Comparison of ENCODE assay signal across 27 cellular contexts in genomic region chr6:40485300-40485699, GRCh38.
DNase-seq lines count a peak whose midpoint lies in the region; ATAC-seq and TF ChIP-seq lines count a peak whose summit lies in the region.
"Had no signal": no experiment of that assay in that cellular context is flagged by ENCODE, and none has a peak within 500 bp of the region (broad histone marks: within the 10 kb centered on the region; RNA-seq: fewer than 3 reads in every experiment).

No MANE protein-coding gene starts in this region.

- 50 to 71% methylated on average over 1 to 2 of the region's 2 CpGs for WGBS in endodermal cell (ENCODE audit: insufficient coverage in 1 of 2, insufficient read length in 1 of 2), 2 experiments
- WGBS in spleen, 5 donors = 33 to 65% (median 54%) methylated on average over 2 of the region's 2 CpGs

- H3K27ac ChIP-seq in endodermal cell (ENCODE audit: low read depth, low read length) (peak overlapping the region; percentile 41), spleen (no peak overlapping the region)
- H3K27ac ChIP-seq: 22Rv1, gastrocnemius medialis, VCaP had no signal

- H3K36me3 Mint-ChIP-seq in endodermal cell (ENCODE audit: low read depth) = no peaks in the 10 kb centered on the region
- no peaks in the 10 kb centered on the region for H3K36me3 Mint-ChIP-seq in stimulated activated effector memory CD8-positive, alpha-beta T cell treated with anti-CD3 and anti-CD28 coated beads, Interleukin-12 subunit alpha, Interleukin-12 subunit beta, amount 100 ng/mL, for 72 hours
- no peaks in the 10 kb centered on the region for H3K36me3 Mint-ChIP-seq in chondrocyte (ENCODE audit: low read depth)
- H3K36me3 Mint-ChIP-seq: naive thymus-derived CD8-positive, alpha-beta T cell; stimulated activated memory B cell treated with anti-CD40 and anti-IgM and Interleukin-4, amounts not matched to agents 10 μg/mL and 1 μg/mL and 100 μg/mL, for 72 hours had no signal

- ATAC-seq in stimulated activated effector memory CD8-positive, alpha-beta T cell treated with anti-CD3 and anti-CD28 coated beads, Interleukin-12 subunit alpha, Interleukin-12 subunit beta, amount 100 ng/mL, for 72 hours = no peak
- ATAC-seq: activated T-helper 17 cell treated with anti-CD3 and anti-CD28 coated beads, Interleukin-2, amount 50 U/mL, for 72 hours; gastrocnemius medialis; naive thymus-derived CD8-positive, alpha-beta T cell; stimulated activated memory B cell treated with anti-CD40 and anti-IgM and Interleukin-4, amounts not matched to agents 10 μg/mL and 1 μg/mL and 100 μg/mL, for 72 hours had no signal

- H3K4me1 Mint-ChIP-seq in endodermal cell (peaks cover 15% of the 10 kb centered on the region), chondrocyte (ENCODE audit: low read depth) (no peaks in the 10 kb centered on the region)
- peaks cover 5% of the 10 kb centered on the region for H3K4me1 Mint-ChIP-seq in stimulated activated effector memory CD8-positive, alpha-beta T cell treated with anti-CD3 and anti-CD28 coated beads, Interleukin-12 subunit alpha, Interleukin-12 subunit beta, amount 100 ng/mL, for 72 hours
- H3K4me1 Mint-ChIP-seq: stimulated activated memory B cell treated with anti-CD40 and anti-IgM and Interleukin-4, amounts not matched to agents 10 μg/mL and 1 μg/mL and 100 μg/mL, for 72 hours had no signal

- H3K4me3 ChIP-seq in endodermal cell (ENCODE audit: low read length) = peak overlapping the region; percentile 58
- no peak overlapping the region for H3K4me3 ChIP-seq in spleen
- H3K4me3 ChIP-seq: gastrocnemius medialis, lung had no signal

- peaks cover 9% of the 10 kb centered on the region for H3K27me3 Mint-ChIP-seq in endodermal cell (ENCODE audit: insufficient read depth)
- H3K27me3 Mint-ChIP-seq in chondrocyte (ENCODE audit: low read depth) = peaks cover 64% of the 10 kb centered on the region

- no peak for TF ChIP-seq POLR2A in spleen (IDR thresholded peaks at IDR 0.05)

- intact Hi-C loops in spleen (cut with DNase I; ENCODE audit: low total_unique reads) = no loop called here

- H3K27me3 ChIP-seq in endodermal cell (ENCODE audit: control insufficient read depth, insufficient read depth, low read length, poor library complexity, severe bottlenecking) = peaks cover 10% of the 10 kb centered on the region
- H3K27me3 ChIP-seq in spleen (replicated peaks in 1 of 7) = peaks cover 0 to 4% (median 0%) of the 10 kb centered on the region in 7 donors
- H3K27me3 ChIP-seq: gastrocnemius medialis had no signal

- H3K9ac ChIP-seq in endodermal cell (ENCODE audit: extremely low read depth, low read length, poor library complexity, severe bottlenecking) = no peak overlapping the region

- H3K27ac Mint-ChIP-seq in endodermal cell (no peak overlapping the region), chondrocyte (ENCODE audit: unreplicated experiment) (no peak overlapping the region)
- no peak overlapping the region for H3K27ac Mint-ChIP-seq in stimulated activated effector memory CD8-positive, alpha-beta T cell treated with anti-CD3 and anti-CD28 coated beads, Interleukin-12 subunit alpha, Interleukin-12 subunit beta, amount 100 ng/mL, for 72 hours
- H3K27ac Mint-ChIP-seq: activated T-helper 17 cell treated with anti-CD3 and anti-CD28 coated beads, Interleukin-2, amount 50 U/mL, for 72 hours; naive thymus-derived CD8-positive, alpha-beta T cell; stimulated activated memory B cell treated with anti-CD40 and anti-IgM and Interleukin-4, amounts not matched to agents 10 μg/mL and 1 μg/mL and 100 μg/mL, for 72 hours had no signal

- H3K4me1 ChIP-seq in endodermal cell (ENCODE audit: control insufficient read depth, insufficient read depth, low read length) (peaks cover 12% of the 10 kb centered on the region), spleen (no peaks in the 10 kb centered on the region)
- H3K4me1 ChIP-seq: gastrocnemius medialis had no signal

- H3K9me3 Mint-ChIP-seq in endodermal cell (no peaks in the 10 kb centered on the region), chondrocyte (ENCODE audit: low read depth) (no peaks in the 10 kb centered on the region)
- H3K9me3 Mint-ChIP-seq in stimulated activated effector memory CD8-positive, alpha-beta T cell treated with anti-CD3 and anti-CD28 coated beads, Interleukin-12 subunit alpha, Interleukin-12 subunit beta, amount 100 ng/mL, for 72 hours = no peaks in the 10 kb centered on the region
- H3K9me3 Mint-ChIP-seq: activated T-helper 17 cell treated with anti-CD3 and anti-CD28 coated beads, Interleukin-2, amount 50 U/mL, for 72 hours; naive thymus-derived CD8-positive, alpha-beta T cell; stimulated activated memory B cell treated with anti-CD40 and anti-IgM and Interleukin-4, amounts not matched to agents 10 μg/mL and 1 μg/mL and 100 μg/mL, for 72 hours had no signal

- no peak overlapping the region for H3K4me3 Mint-ChIP-seq in endodermal cell
- no peak overlapping the region for H3K4me3 Mint-ChIP-seq in stimulated activated effector memory CD8-positive, alpha-beta T cell treated with anti-CD3 and anti-CD28 coated beads, Interleukin-12 subunit alpha, Interleukin-12 subunit beta, amount 100 ng/mL, for 72 hours
- no peak overlapping the region for H3K4me3 Mint-ChIP-seq in chondrocyte (ENCODE audit: unreplicated experiment)
- H3K4me3 Mint-ChIP-seq: activated T-helper 17 cell treated with anti-CD3 and anti-CD28 coated beads, Interleukin-2, amount 50 U/mL, for 72 hours; naive thymus-derived CD8-positive, alpha-beta T cell; stimulated activated memory B cell treated with anti-CD40 and anti-IgM and Interleukin-4, amounts not matched to agents 10 μg/mL and 1 μg/mL and 100 μg/mL, for 72 hours had no signal

- TF ChIP-seq CTCF in endodermal cell (conservative IDR thresholded peaks at IDR 0.05) = no peak
- no peak for TF ChIP-seq CTCF in spleen (IDR thresholded peaks at IDR 0.05 in 8 of 11, conservative IDR thresholded peaks at IDR 0.05 in 3 of 11)
- TF ChIP-seq CTCF in chondrocyte (IDR thresholded peaks at IDR 0.05) = no peak

- peak; percentile 4 for DNase-seq in NCI-H1092 treated with DMSO at 0.1 percent for 48 hours (lab: John Stamatoyannopoulos, UW)
- DNase-seq in NCI-H1092 (lab: John Stamatoyannopoulos, UW) = no peak
- peak; percentile 53 for DNase-seq in NCI-H748 (lab: John Stamatoyannopoulos, UW; ENCODE audit: unreplicated experiment)
- no peak for DNase-seq in endodermal cell
- peak; percentile 22 for DNase-seq in spleen
- DNase-seq in HuH-7 (ENCODE audit: low spot score) = no peak
- DNase-seq in stimulated activated effector memory CD8-positive, alpha-beta T cell treated with anti-CD3 and anti-CD28 coated beads, Interleukin-12 subunit alpha, Interleukin-12 subunit beta, amount 100 ng/mL, for 72 hours (ENCODE audit: low spot score in 2 of 2) = no peak
- no peak for DNase-seq in chondrocyte (ENCODE audit: low spot score)
- DNase-seq: activated CD4-positive, alpha-beta T cell treated with anti-CD3 and anti-CD28 coated beads for 48 hours; activated naive CD4-positive, alpha-beta T cell treated with anti-CD3 and anti-CD28 coated beads, Interleukin-2, amount 50 U/mL, for 16 hours; amniotic stem cell; gastrocnemius medialis; GOT3; hippocampal formation; naive thymus-derived CD8-positive, alpha-beta T cell; NCI-H2107; NCI-H510A; occipital lobe; SIG-M5; stimulated activated CD4-positive, alpha-beta T cell treated with anti-CD3 and anti-CD28 coated beads, Interleukin-15, amount 100 ng/mL, for 24 hours; substantia nigra; T1000 had no signal

- no peaks in the 10 kb centered on the region for H3K36me3 ChIP-seq in endodermal cell (ENCODE audit: control insufficient read depth, insufficient read depth, low read length)
- H3K36me3 ChIP-seq in spleen = no peaks in the 10 kb centered on the region
- H3K36me3 ChIP-seq: gastrocnemius medialis had no signal

- H3K9me3 ChIP-seq in endodermal cell (ENCODE audit: control insufficient read depth, low read length) (no peaks in the 10 kb centered on the region), spleen (no peaks in the 10 kb centered on the region)
- H3K9me3 ChIP-seq: gastrocnemius medialis had no signal

Comparison
In these comparisons a context has a peak if more than half of its experiments do, and no peak if none do; other contexts are left out.
1. DNase-seq: peak in NCI-H1092 treated with DMSO at 0.1 percent for 48 hours (single experiment), NCI-H748 (single experiment) and spleen (single experiment); none in NCI-H1092 (single experiment), endodermal cell (single experiment), HuH-7 (single experiment), stimulated activated effector memory CD8-positive, alpha-beta T cell treated with anti-CD3 and anti-CD28 coated beads, Interleukin-12 subunit alpha, Interleukin-12 subunit beta, amount 100 ng/mL, for 72 hours (0 of 2) and chondrocyte (single experiment).